ENCODE assay signal across 8 cellular contexts in genomic region chr15:40954158-40954848, GRCh38. TPM values are rescaled to one million over a fixed set of nuclear protein-coding genes. Genes with fewer than 3 reads are reported as not detected.
DNase-seq lines count a peak whose midpoint lies in the region; ATAC-seq and TF ChIP-seq lines count a peak whose summit lies in the region.
"Not testable (repeated sequence)": the region's sequence is repeated elsewhere in the genome, so short reads cannot be mapped to it uniquely, and the experiment has no call there.

No MANE protein-coding gene starts in this region.

- peaks cover 29% of the 10 kb centered on the region for H3K4me1 Mint-ChIP-seq in activated naive CD4-positive, alpha-beta T cell treated with anti-CD3 and anti-CD28 coated beads, Interleukin-2, amount 50 U/mL, for 24 hours
- peaks cover 70% of the 10 kb centered on the region for H3K4me1 Mint-ChIP-seq in stimulated activated naive CD8-positive, alpha-beta T cell treated with anti-CD3 and anti-CD28 coated beads, Interleukin-15, amount 100 ng/mL, for 72 hours

- H3K4me2 ChIP-seq in neural cell (ENCODE audit: low read length): peak overlapping the region; percentile 75

- peak overlapping the region; percentile 79 for H3K9ac ChIP-seq in SK-N-MC (ENCODE audit: insufficient read length)
- not testable (repeated sequence) for H3K9ac ChIP-seq in neural cell (ENCODE audit: low read length)

- WGBS in ectodermal cell, 2 experiments: 68 to 69% methylated on average over 8 of the region's 8 CpGs

- H3K9me3 Mint-ChIP-seq in activated naive CD4-positive, alpha-beta T cell treated with anti-CD3 and anti-CD28 coated beads, Interleukin-2, amount 50 U/mL, for 24 hours; stimulated activated naive CD8-positive, alpha-beta T cell treated with anti-CD3 and anti-CD28 coated beads, Interleukin-15, amount 100 ng/mL, for 72 hours: not testable (repeated sequence)

- H3K27me3 ChIP-seq in ectodermal cell (ENCODE audit: control insufficient read depth, insufficient read depth, low read length, poor library complexity, severe bottlenecking): peaks cover 15% of the 10 kb centered on the region
- H3K27me3 ChIP-seq in neural cell (ENCODE audit: insufficient read depth, low read depth, low read length): not testable (repeated sequence)

- not testable (repeated sequence) for TF ChIP-seq CTCF in C4-2B (conservative IDR thresholded peaks at IDR 0.05); HFF-Myc (IDR thresholded peaks at IDR 0.05; ENCODE audit: low read depth, low read length, missing control alignments); neural cell (IDR thresholded peaks at IDR 0.05; ENCODE audit: poor library complexity, severe bottlenecking)

- H2AFZ ChIP-seq in neural cell (ENCODE audit: low read depth, low read length): not testable (repeated sequence)

- not testable (repeated sequence) for H3K4me1 ChIP-seq in ectodermal cell (ENCODE audit: control insufficient read depth, insufficient read depth, low read length)

- H3K9me2 ChIP-seq in neural cell (ENCODE audit: insufficient read depth, low read length): not testable (repeated sequence)

- H3K4me3 ChIP-seq in HFF-Myc (replicated peaks; ENCODE audit: low read depth, low read length) (peak overlapping the region; percentile 56), SK-N-MC (peak overlapping the region; percentile 77), ectodermal cell (ENCODE audit: insufficient read depth, low read depth, low read length) (peak overlapping the region; percentile 66), iPS-11a (ENCODE audit: low read depth, low read length) (peak overlapping the region; percentile 89), neural cell (ENCODE audit: low read length) (peak overlapping the region; percentile 91)

- peak overlapping the region; percentile 94 for H3K4me3 Mint-ChIP-seq in activated naive CD4-positive, alpha-beta T cell treated with anti-CD3 and anti-CD28 coated beads, Interleukin-2, amount 50 U/mL, for 24 hours
- peak overlapping the region; percentile 94 to 97 for H3K4me3 Mint-ChIP-seq in stimulated activated naive CD8-positive, alpha-beta T cell treated with anti-CD3 and anti-CD28 coated beads, Interleukin-15, amount 100 ng/mL, for 72 hours

- H3K36me3 Mint-ChIP-seq in activated naive CD4-positive, alpha-beta T cell treated with anti-CD3 and anti-CD28 coated beads, Interleukin-2, amount 50 U/mL, for 24 hours: peaks cover 14% of the 10 kb centered on the region

- not testable (repeated sequence) for TF ChIP-seq EP300 in neural cell (conservative IDR thresholded peaks at IDR 0.05; ENCODE audit: poor library complexity, severe bottlenecking)

- peak overlapping the region; percentile 72; the same call in 1 of the 2 replicates for H3K27ac ChIP-seq in C4-2B
- H3K27ac ChIP-seq in SK-N-MC; ectodermal cell (ENCODE audit: insufficient read depth, low read depth, low read length, poor library complexity, severe bottlenecking); neural cell (ENCODE audit: low read length): not testable (repeated sequence)

- H3K27me3 Mint-ChIP-seq in activated naive CD4-positive, alpha-beta T cell treated with anti-CD3 and anti-CD28 coated beads, Interleukin-2, amount 50 U/mL, for 24 hours; stimulated activated naive CD8-positive, alpha-beta T cell treated with anti-CD3 and anti-CD28 coated beads, Interleukin-15, amount 100 ng/mL, for 72 hours: not testable (repeated sequence)

- ATAC-seq in stimulated activated naive CD8-positive, alpha-beta T cell treated with anti-CD3 and anti-CD28 coated beads, Interleukin-15, amount 100 ng/mL, for 72 hours: not testable (repeated sequence)

- not testable (repeated sequence) for H3K79me2 ChIP-seq in neural cell (replicated peaks; ENCODE audit: insufficient read depth, low read length)

- not testable (repeated sequence) for H4K20me1 ChIP-seq in neural cell (ENCODE audit: insufficient read depth)

- H3F3A ChIP-seq in neural cell (ENCODE audit: insufficient read depth, low read length, poor library complexity, severe bottlenecking): not testable (repeated sequence)

- not testable (repeated sequence) for TF ChIP-seq RAD21 in neural cell (conservative IDR thresholded peaks at IDR 0.05)

- H3K36me3 ChIP-seq in SK-N-MC (ENCODE audit: insufficient read depth, low read length): peaks cover 32% of the 10 kb centered on the region; the same call in 1 of the 2 replicates
- not testable (repeated sequence) for H3K36me3 ChIP-seq in ectodermal cell (ENCODE audit: control insufficient read depth, insufficient read depth, low read length); neural cell (ENCODE audit: insufficient read depth, low read length)

- H3K9me3 ChIP-seq in SK-N-MC (ENCODE audit: low read depth, low read length); ectodermal cell (ENCODE audit: control insufficient read depth, low read length); neural cell (ENCODE audit: low read length): not testable (repeated sequence)

- DNase-seq in HFF-Myc (ENCODE audit: extremely low read depth, low read depth); SK-N-MC (ENCODE audit: low read depth, low spot score): not testable (repeated sequence)
- peak in 1 of 2 donors; percentile 16 for DNase-seq in stimulated activated naive CD8-positive, alpha-beta T cell treated with anti-CD3 and anti-CD28 coated beads, Interleukin-15, amount 100 ng/mL, for 72 hours

- H3K27ac Mint-ChIP-seq in activated naive CD4-positive, alpha-beta T cell treated with anti-CD3 and anti-CD28 coated beads, Interleukin-2, amount 50 U/mL, for 24 hours: peak overlapping the region; percentile 87
- H3K27ac Mint-ChIP-seq in stimulated activated naive CD8-positive, alpha-beta T cell treated with anti-CD3 and anti-CD28 coated beads, Interleukin-15, amount 100 ng/mL, for 72 hours: peak overlapping the region; percentile 100

RNA-seq across cellular contexts. Expression of gene CHAC1, which starts 1.0 kb away (rescaled TPM):
- polyA plus RNA-seq in ectodermal cell (2013, experiment 1 of 4): 4.7 TPM
- polyA plus RNA-seq in ectodermal cell (2013, experiment 2 of 4): 7.3 TPM
- polyA plus RNA-seq in ectodermal cell (2013, experiment 3 of 4): 8.2 TPM
- 8.4 TPM for polyA plus RNA-seq in ectodermal cell (2013, experiment 4 of 4)
- polyA plus RNA-seq in neural cell: 3.6 and 7.0 TPM in 2 replicates
- polyA minus RNA-seq in neural cell: 6.8 and 9.7 TPM in 2 replicates

RNA-seq across cellular contexts. Expression of gene DLL4, which starts 25.2 kb away (rescaled TPM):
- polyA plus RNA-seq in ectodermal cell (2013, experiment 1 of 4): 0.63 TPM
- polyA plus RNA-seq in ectodermal cell (2013, experiment 2 of 4): 0.25 TPM
- polyA plus RNA-seq in ectodermal cell (2013, experiment 3 of 4): 0.69 TPM
- polyA plus RNA-seq in ectodermal cell (2013, experiment 4 of 4): 0.45 TPM
- polyA plus RNA-seq in neural cell: 2.2 and 2.3 TPM in 2 replicates
- 2.2 and 2.7 TPM in 2 replicates for polyA minus RNA-seq in neural cell
